Comparison of ENCODE assay signal across 15 cellular contexts in genomic region chr6:155155787-155156447, GRCh38.
DNase-seq lines count a peak whose midpoint lies in the region; ATAC-seq and TF ChIP-seq lines count a peak whose summit lies in the region.
"Had no signal": no experiment of that assay in that cellular context is flagged by ENCODE, and none has a peak within 500 bp of the region (broad histone marks: within the 10 kb centered on the region; RNA-seq: fewer than 3 reads in every experiment).

No MANE protein-coding gene starts in this region.

- peaks cover 0 to 2% of the 10 kb centered on the region in 2 donors for H3K36me3 ChIP-seq in aorta (ENCODE audit: control insufficient read depth in 1 of 2, insufficient read depth in 2 of 2, low read length in 1 of 2)
- H3K36me3 ChIP-seq: BLaER1 had no signal

- H3K4me3 Mint-ChIP-seq in effector memory CD8-positive, alpha-beta T cell: no peak overlapping the region
- H3K4me3 Mint-ChIP-seq: T-cell had no signal

- H3K27ac ChIP-seq in VCaP (peak overlapping the region; percentile 56; the same call in 1 of the 2 replicates), aorta (ENCODE audit: low read depth in 1 of 2, low read length in 2 of 2) (no peak overlapping the region)
- H3K27ac ChIP-seq: BLaER1, body of pancreas had no signal

- intact Hi-C loops in aorta (cut with DNase I): no loop called here

- peaks cover 4% of the 10 kb centered on the region for H3K36me3 Mint-ChIP-seq in effector memory CD8-positive, alpha-beta T cell (ENCODE audit: insufficient read depth)
- H3K36me3 Mint-ChIP-seq: T-cell had no signal

- H3K4me1 Mint-ChIP-seq in effector memory CD8-positive, alpha-beta T cell (ENCODE audit: low read depth in 2 of 2): peaks cover 9 to 22% of the 10 kb centered on the region in 2 donors

- no peak for TF ChIP-seq CTCF in VCaP (conservative IDR thresholded peaks at IDR 0.05)

- no peaks in the 10 kb centered on the region for H3K9me3 ChIP-seq in aorta (ENCODE audit: control insufficient read depth, low read length)
- H3K9me3 ChIP-seq: BLaER1, body of pancreas had no signal

- peak; percentile 22 for DNase-seq in stimulated activated CD4-positive, alpha-beta T cell treated with anti-CD3 and anti-CD28 coated beads, Interleukin-4, amount 100 ng/mL, for 1 hour
- DNase-seq in stimulated activated CD4-positive, alpha-beta T cell treated with anti-CD3 and anti-CD28 coated beads, Interleukin-15, amount 100 ng/mL, for 24 hours: no peak
- no peak for DNase-seq in effector memory CD8-positive, alpha-beta T cell
- DNase-seq in aorta: no peak
- DNase-seq in effector CD4-positive, alpha-beta T cell: no peak
- DNase-seq: body of pancreas, EL, foreskin melanocyte, NCI-H1417, NCI-H524, T-cell had no signal

- H3K4me3 ChIP-seq in aorta (ENCODE audit: low read length in 2 of 2): no peak overlapping the region
- H3K4me3 ChIP-seq: BLaER1, body of pancreas, K562 had no signal

- no peaks in the 10 kb centered on the region for H3K9me3 Mint-ChIP-seq in effector memory CD8-positive, alpha-beta T cell

- peak overlapping the region in 1 of 2 donors; percentile 49 for H3K27ac Mint-ChIP-seq in effector memory CD8-positive, alpha-beta T cell
- H3K27ac Mint-ChIP-seq: T-cell had no signal

- WGBS in aorta, 2 donors: 91 to 93% methylated on average over 10 of the region's 10 CpGs

- no peaks in the 10 kb centered on the region for H3K27me3 ChIP-seq in aorta (ENCODE audit: control insufficient read depth in 1 of 2, insufficient read depth in 2 of 2, low read length in 1 of 2)
- H3K27me3 ChIP-seq: BLaER1, body of pancreas had no signal

- no peaks in the 10 kb centered on the region for H3K4me1 ChIP-seq in aorta (ENCODE audit: control insufficient read depth in 1 of 2, insufficient read depth in 2 of 2, low read length in 2 of 2)
- H3K4me1 ChIP-seq: body of pancreas had no signal

- H3K27me3 Mint-ChIP-seq in effector memory CD8-positive, alpha-beta T cell: peaks cover 0 to 22% of the 10 kb centered on the region in 2 donors
- H3K27me3 Mint-ChIP-seq: T-cell had no signal

- peak; percentile 78 for ATAC-seq in effector memory CD8-positive, alpha-beta T cell (replicated peaks)
- ATAC-seq in aorta (ENCODE audit: low FRiP score) (peak; percentile 16), GM21423 (IDR thresholded peaks at IDR 0.05; ENCODE audit: unreplicated experiment) (no peak)
- ATAC-seq: body of pancreas, K562, T-cell had no signal
